ENCODE assay signal across 2 cellular contexts in genomic region chr6:108555399-108556052, GRCh38.
TF ChIP-seq lines count a peak whose summit lies in the region.

No MANE protein-coding gene starts in this region.

TF ChIP-seq in liver, 16 proteins besides CTCF, POLR2A, EP300 and RAD21:
- TF ChIP-seq HNF4A (conservative IDR thresholded peaks at IDR 0.05) (peak in 1 of 2 donors; percentile 69), FOXA1 (IDR thresholded peaks at IDR 0.05) (no peak), YY1 (IDR thresholded peaks at IDR 0.05) (no peak), SP1 (IDR thresholded peaks at IDR 0.05) (peak; percentile 71), RXRA (IDR thresholded peaks at IDR 0.05) (peak; percentile 20 to 35), ATF3 (IDR thresholded peaks at IDR 0.05) (peak; percentile 86)

TF ChIP-seq in HepG2, 621 proteins besides CTCF, POLR2A, EP300 and RAD21:
- TF ChIP-seq EEA1 (CRISPR knock-in tag; IDR thresholded peaks at IDR 0.05; ENCODE audit: borderline replicate concordance) (no peak), ZNF329 (CRISPR knock-in tag; IDR thresholded peaks at IDR 0.05; ENCODE audit: low read depth) (no peak), ZNF530 (CRISPR knock-in tag; IDR thresholded peaks at IDR 0.05; ENCODE audit: low read depth) (no peak), HINFP (CRISPR knock-in tag; IDR thresholded peaks at IDR 0.05; ENCODE audit: low read depth) (no peak), ATF5 (CRISPR knock-in tag; IDR thresholded peaks at IDR 0.05; ENCODE audit: low read depth) (no peak), ZNF3 (CRISPR knock-in tag; IDR thresholded peaks at IDR 0.05) (no peak), ATF1 (CRISPR knock-in tag; IDR thresholded peaks at IDR 0.05) (no peak), SMARCE1 (IDR thresholded peaks at IDR 0.05; ENCODE audit: borderline replicate concordance) (no peak), ZSCAN25 (CRISPR knock-in tag; IDR thresholded peaks at IDR 0.05) (no peak), ZNF138 (CRISPR knock-in tag; IDR thresholded peaks at IDR 0.05; ENCODE audit: low read depth) (no peak), NR2F1 (CRISPR knock-in tag; IDR thresholded peaks at IDR 0.05) (no peak), ZNF770 (CRISPR knock-in tag; IDR thresholded peaks at IDR 0.05) (no peak)
